ENCODE assay signal across 10 cellular contexts in genomic region chr5:134127376-134127861, GRCh38. TPM values are rescaled to one million over a fixed set of nuclear protein-coding genes. Genes with fewer than 3 reads are reported as not detected.
A peak's percentile ranks its signal among the peaks of the same experiment; 100 is the strongest.
DNase-seq lines count a peak whose midpoint lies in the region; ATAC-seq and TF ChIP-seq lines count a peak whose summit lies in the region.
"Had no signal": no experiment of that assay in that cellular context is flagged by ENCODE, and none has a peak within 500 bp of the region (broad histone marks: within the 10 kb centered on the region; RNA-seq: fewer than 3 reads in every experiment).

No MANE protein-coding gene starts in this region.

- no peak overlapping the region for H3K4me2 ChIP-seq in PC-9

- no peaks in the 10 kb centered on the region for H3K9me3 ChIP-seq in PC-9 (ENCODE audit: insufficient read depth, low read depth)
- H3K9me3 ChIP-seq: psoas muscle had no signal

- H3K36me3 ChIP-seq in PC-9 (ENCODE audit: low read depth) = no peaks in the 10 kb centered on the region

- no peaks in the 10 kb centered on the region for H3K9me3 Mint-ChIP-seq in activated naive CD8-positive, alpha-beta T cell treated with anti-CD3 and anti-CD28 coated beads for 36 hours
- H3K9me3 Mint-ChIP-seq in type B pancreatic cell = no peaks in the 10 kb centered on the region

- BruUV-seq in PC-9 (replicated peaks; lab: Mats Ljungman, UMichigan) = no TSS peak

- intact Hi-C loops in PC-9 (cut with micrococcal nuclease; ENCODE audit: unreplicated experiment) = no loop called here

- H3K27ac ChIP-seq in PC-9 = no peak overlapping the region
- H3K27ac ChIP-seq: psoas muscle had no signal

- H3K4me3 Mint-ChIP-seq in activated naive CD8-positive, alpha-beta T cell treated with anti-CD3 and anti-CD28 coated beads for 36 hours = peak overlapping the region; percentile 68
- H3K4me3 Mint-ChIP-seq in type B pancreatic cell = no peak overlapping the region

- POLR2A ChIA-PET in PC-9 (lab: Charles Lee; ENCODE audit: unreplicated experiment) = interaction anchor here (0.8 kb wide), 1 partner anchor 76 kb away, joined by 3 read pairs; no protein-coding TSS in a partner anchor

- no peaks in the 10 kb centered on the region; the same call in none of the 2 replicates for H4K20me1 ChIP-seq in PC-9 (ENCODE audit: insufficient read depth)

- TF ChIP-seq CTCF in GM12865 (IDR thresholded peaks at IDR 0.05; ENCODE audit: insufficient read depth, low read depth, low read length, missing control alignments) (no peak), type B pancreatic cell (conservative IDR thresholded peaks at IDR 0.05) (no peak), PC-9 (conservative IDR thresholded peaks at IDR 0.05) (no peak)

- peaks cover 26% of the 10 kb centered on the region for H3K36me3 Mint-ChIP-seq in activated naive CD8-positive, alpha-beta T cell treated with anti-CD3 and anti-CD28 coated beads for 36 hours
- H3K36me3 Mint-ChIP-seq in type B pancreatic cell = peaks cover 4% of the 10 kb centered on the region

- CTCF ChIA-PET in PC-9 (lab: Charles Lee) = interaction anchor here (1.0 kb wide), 1 partner anchor 13 kb away, joined by 3 read pairs; no protein-coding TSS in a partner anchor

- H3K4me1 ChIP-seq in PC-9 (replicated peaks; ENCODE audit: insufficient read depth) = peaks cover 23% of the 10 kb centered on the region

- H3K79me2 ChIP-seq in PC-9 (ENCODE audit: low read depth) = no peaks in the 10 kb centered on the region

- peaks cover 100% of the 10 kb centered on the region for H3K4me1 Mint-ChIP-seq in activated naive CD8-positive, alpha-beta T cell treated with anti-CD3 and anti-CD28 coated beads for 36 hours
- H3K4me1 Mint-ChIP-seq in type B pancreatic cell (ENCODE audit: unreplicated experiment) = peaks cover 9% of the 10 kb centered on the region

- no peaks in the 10 kb centered on the region for H3K27me3 ChIP-seq in PC-9 (ENCODE audit: insufficient read depth, low read depth)

- peak overlapping the region; percentile 89 for H3K27ac Mint-ChIP-seq in activated naive CD8-positive, alpha-beta T cell treated with anti-CD3 and anti-CD28 coated beads for 36 hours
- H3K27ac Mint-ChIP-seq in type B pancreatic cell = no peak overlapping the region

- ATAC-seq in HG02884 (IDR thresholded peaks at IDR 0.05; ENCODE audit: unreplicated experiment) = peak; percentile 53
- no peak for ATAC-seq in GM18519 (IDR thresholded peaks at IDR 0.05; ENCODE audit: low FRiP score, unreplicated experiment)

- no peak overlapping the region for H3K4me3 ChIP-seq in GM12865 (ENCODE audit: low read depth, low read length)
- no peak overlapping the region for H3K4me3 ChIP-seq in PC-9
- H3K4me3 ChIP-seq: psoas muscle had no signal

- H2AFZ ChIP-seq in PC-9 = no peak overlapping the region

- peaks cover 18% of the 10 kb centered on the region; the same call in 1 of the 2 replicates for H3F3A ChIP-seq in PC-9 (ENCODE audit: insufficient read depth, low read depth)

- no peaks in the 10 kb centered on the region for H3K9me2 ChIP-seq in PC-9 (ENCODE audit: insufficient read depth)

- H3K27me3 Mint-ChIP-seq in activated naive CD8-positive, alpha-beta T cell treated with anti-CD3 and anti-CD28 coated beads for 36 hours = no peaks in the 10 kb centered on the region
- H3K27me3 Mint-ChIP-seq in type B pancreatic cell = no peaks in the 10 kb centered on the region

- DNase-seq in GM12865 (ENCODE audit: low read depth) (peak; percentile 82), lung microvascular endothelial cell (ENCODE audit: low read depth in 2 of 2) (peak; percentile 53 to 79), type B pancreatic cell (ENCODE audit: extremely low spot score, unreplicated experiment) (no peak), PC-9 (no peak), COLO668 (lab: John Stamatoyannopoulos, UW; ENCODE audit: unreplicated experiment) (no peak)
- peak; percentile 75 for DNase-seq in activated naive CD8-positive, alpha-beta T cell treated with anti-CD3 and anti-CD28 coated beads for 36 hours
- DNase-seq: NCI-H526 had no signal

RNA-seq across cellular contexts. Expression of gene TCF7, which starts 12.9 kb away (rescaled TPM):
- 10 to 100 TPM; 66.4 to 68.7 TPM for total RNA-seq in activated naive CD8-positive, alpha-beta T cell treated with anti-CD3 and anti-CD28 coated beads for 36 hours
- total RNA-seq in lung microvascular endothelial cell (under 0.01 and 0.22 TPM in 2 replicates), type B pancreatic cell (ENCODE audit: low replicate concordance) (6.2 and 11.7 TPM in 2 replicates), PC-9 (2021) (8.9 and 13.0 TPM in 2 replicates)

RNA-seq across cellular contexts. Expression of gene SKP1, which starts 49.3 kb away (rescaled TPM):
- 100 to 1,000 TPM; 253 to 260 TPM for total RNA-seq in activated naive CD8-positive, alpha-beta T cell treated with anti-CD3 and anti-CD28 coated beads for 36 hours
- total RNA-seq in lung microvascular endothelial cell = 119 and 126 TPM in 2 replicates
- 308 and 332 TPM in 2 replicates for total RNA-seq in type B pancreatic cell (ENCODE audit: low replicate concordance)
- total RNA-seq in PC-9 (2021) = 335 and 409 TPM in 2 replicates

Comparison
In these comparisons a context has a peak if more than half of its experiments do, and no peak if none do; other contexts are left out.
1. DNase-seq: peak in GM12865 (single experiment), activated naive CD8-positive, alpha-beta T cell treated with anti-CD3 and anti-CD28 coated beads for 36 hours (single experiment) and lung microvascular endothelial cell (2 of 2); none in type B pancreatic cell (single experiment), PC-9 (0 of 2) and COLO668 (single experiment).